1 cellular context compared by ENCODE assay signal in the genomic region with DNA sequence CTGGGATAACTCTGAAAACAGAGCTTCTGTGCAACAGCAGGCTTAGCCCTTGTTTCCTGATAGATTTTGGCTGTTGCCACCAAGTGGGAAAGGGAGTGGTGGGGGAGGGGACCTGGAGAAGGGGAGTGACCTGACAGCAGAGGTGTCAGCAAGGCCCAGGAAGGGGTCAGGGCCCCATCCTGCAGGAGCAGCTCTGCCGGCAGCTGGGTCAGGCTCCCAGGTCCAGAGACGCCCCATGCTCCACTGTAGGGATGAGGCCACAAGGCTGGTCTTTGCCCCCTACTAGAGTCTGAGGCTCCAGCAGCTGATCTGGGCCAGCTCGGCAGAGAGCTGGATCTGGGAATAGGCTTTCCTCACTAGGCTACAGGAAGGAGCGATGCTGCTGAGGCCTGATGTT.
TF ChIP-seq lines count a peak whose summit lies in the region.

No MANE protein-coding gene starts in this region.

TF ChIP-seq in HepG2, 621 proteins besides CTCF, POLR2A, EP300 and RAD21 (continued from another document):
- TF ChIP-seq HNRNPLL (IDR thresholded peaks at IDR 0.05; ENCODE audit: low read depth, low read length, poor library complexity, severe bottlenecking): no peak
- TF ChIP-seq DRAP1 (CRISPR knock-in tag; IDR thresholded peaks at IDR 0.05): no peak
- TF ChIP-seq CENPBD1 (CRISPR knock-in tag; IDR thresholded peaks at IDR 0.05; ENCODE audit: borderline replicate concordance, low read depth): no peak
- no peak for TF ChIP-seq ATF3 (CRISPR knock-in tag; IDR thresholded peaks at IDR 0.05)
- no peak for TF ChIP-seq ZNF317 (CRISPR knock-in tag; IDR thresholded peaks at IDR 0.05)
- no peak for TF ChIP-seq SATB2 (CRISPR knock-in tag; IDR thresholded peaks at IDR 0.05)
- TF ChIP-seq HINFP (CRISPR knock-in tag; IDR thresholded peaks at IDR 0.05; ENCODE audit: low read depth): no peak
- no peak for TF ChIP-seq ZFAT (CRISPR knock-in tag; conservative IDR thresholded peaks at IDR 0.05)
- TF ChIP-seq, protein P1, sequence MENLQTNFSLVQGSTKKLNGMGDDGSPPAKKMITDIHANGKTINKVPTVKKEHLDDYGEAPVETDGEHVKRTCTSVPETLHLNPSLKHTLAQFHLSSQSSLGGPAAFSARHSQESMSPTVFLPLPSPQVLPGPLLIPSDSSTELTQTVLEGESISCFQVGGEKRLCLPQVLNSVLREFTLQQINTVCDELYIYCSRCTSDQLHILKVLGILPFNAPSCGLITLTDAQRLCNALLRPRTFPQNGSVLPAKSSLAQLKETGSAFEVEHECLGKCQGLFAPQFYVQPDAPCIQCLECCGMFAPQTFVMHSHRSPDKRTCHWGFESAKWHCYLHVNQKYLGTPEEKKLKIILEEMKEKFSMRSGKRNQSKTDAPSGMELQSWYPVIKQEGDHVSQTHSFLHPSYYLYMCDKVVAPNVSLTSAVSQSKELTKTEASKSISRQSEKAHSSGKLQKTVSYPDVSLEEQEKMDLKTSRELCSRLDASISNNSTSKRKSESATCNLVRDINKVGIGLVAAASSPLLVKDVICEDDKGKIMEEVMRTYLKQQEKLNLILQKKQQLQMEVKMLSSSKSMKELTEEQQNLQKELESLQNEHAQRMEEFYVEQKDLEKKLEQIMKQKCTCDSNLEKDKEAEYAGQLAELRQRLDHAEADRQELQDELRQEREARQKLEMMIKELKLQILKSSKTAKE (CRISPR knock-in tag; IDR thresholded peaks at IDR 0.05; ENCODE audit: borderline replicate concordance): no peak
- TF ChIP-seq XRCC5 (optimal IDR thresholded peaks at IDR 0.05; ENCODE audit: low read length): peak; percentile 45
- no peak for TF ChIP-seq HOXA3 (CRISPR knock-in tag; IDR thresholded peaks at IDR 0.05)
- no peak for TF ChIP-seq FOXO1 (CRISPR knock-in tag; IDR thresholded peaks at IDR 0.05)
- no peak for TF ChIP-seq ZSCAN22 (CRISPR knock-in tag; IDR thresholded peaks at IDR 0.05)
- no peak for TF ChIP-seq TBL1XR1 (IDR thresholded peaks at IDR 0.05; ENCODE audit: borderline replicate concordance, low read length, partially characterized antibody)
- TF ChIP-seq MLLT10 (CRISPR knock-in tag; IDR thresholded peaks at IDR 0.05): no peak
- TF ChIP-seq TOPORS (CRISPR knock-in tag; IDR thresholded peaks at IDR 0.05): no peak
- TF ChIP-seq KLF16 (CRISPR knock-in tag; IDR thresholded peaks at IDR 0.05): no peak
- TF ChIP-seq ZNF841 (CRISPR knock-in tag; IDR thresholded peaks at IDR 0.05; ENCODE audit: borderline replicate concordance): no peak
- TF ChIP-seq PHF21A (CRISPR knock-in tag; IDR thresholded peaks at IDR 0.05): no peak
- TF ChIP-seq HNF4A (CRISPR knock-in tag; IDR thresholded peaks at IDR 0.05): peak; percentile 73
- TF ChIP-seq ZNF776 (CRISPR knock-in tag; IDR thresholded peaks at IDR 0.05): no peak
- TF ChIP-seq CBX2 (IDR thresholded peaks at IDR 0.05; ENCODE audit: low read depth, low read length): no peak
- TF ChIP-seq CBX2 (CRISPR knock-in tag; IDR thresholded peaks at IDR 0.05; ENCODE audit: low read depth): no peak
- no peak for TF ChIP-seq KLF12 (CRISPR knock-in tag; IDR thresholded peaks at IDR 0.05; ENCODE audit: borderline replicate concordance)
- TF ChIP-seq MEIS2 (CRISPR knock-in tag; IDR thresholded peaks at IDR 0.05): no peak
- no peak for TF ChIP-seq ZNF484 (CRISPR knock-in tag; IDR thresholded peaks at IDR 0.05; ENCODE audit: borderline replicate concordance, low read depth)
- TF ChIP-seq GZF1 (CRISPR knock-in tag; IDR thresholded peaks at IDR 0.05): no peak
- peak; percentile 40; the same call in 1 of the 2 replicates for TF ChIP-seq ZNF281 (CRISPR knock-in tag; IDR thresholded peaks at IDR 0.05; ENCODE audit: borderline replicate concordance)
- TF ChIP-seq ZFP36 (IDR thresholded peaks at IDR 0.05; ENCODE audit: borderline replicate concordance, low read depth, low read length, partially characterized antibody): no peak
- TF ChIP-seq NCOA2 (CRISPR knock-in tag; IDR thresholded peaks at IDR 0.05): no peak
- TF ChIP-seq GRHL1 (CRISPR knock-in tag; conservative IDR thresholded peaks at IDR 0.05): no peak
- TF ChIP-seq PATZ1 (CRISPR knock-in tag; IDR thresholded peaks at IDR 0.05): 0 out of 2 replicates have a peak, but pooled peaks have one; percentile 23
- TF ChIP-seq ZNF12 (CRISPR knock-in tag; IDR thresholded peaks at IDR 0.05): no peak
- TF ChIP-seq FOXP4 (CRISPR knock-in tag; IDR thresholded peaks at IDR 0.05): no peak
- no peak for TF ChIP-seq TBX3 (IDR thresholded peaks at IDR 0.05; ENCODE audit: borderline replicate concordance)
TF ChIP-seq in HepG2: peak in this region for 20.
